Comparison of ENCODE assay signal across 25 cellular contexts in genomic region chr11:34510673-34511072, GRCh38. TPM values are rescaled to one million over a fixed set of nuclear protein-coding genes. Genes with fewer than 3 reads are reported as not detected.
DNase-seq lines count a peak whose midpoint lies in the region; ATAC-seq and TF ChIP-seq lines count a peak whose summit lies in the region.
"Had no signal": no experiment of that assay in that cellular context is flagged by ENCODE, and none has a peak within 500 bp of the region (broad histone marks: within the 10 kb centered on the region; RNA-seq: fewer than 3 reads in every experiment).

No MANE protein-coding gene starts in this region.

- CTCF ChIA-PET in activated CD4-positive, alpha-beta memory T cell treated with anti-CD3 and anti-CD28 coated beads for 36 hours (lab: Charles Lee) = no interaction called here

- no peaks in the 10 kb centered on the region for H3K9me3 Mint-ChIP-seq in dendritic cell treated with granulocyte-macrophage colony-stimulating factor and Interleukin-4, amounts not matched to agents 40 ng/mL and 50 ng/mL, for 4 days
- H3K9me3 Mint-ChIP-seq in endothelial cell (ENCODE audit: unreplicated experiment) (no peaks in the 10 kb centered on the region), type B pancreatic cell (no peaks in the 10 kb centered on the region)
- no peaks in the 10 kb centered on the region for H3K9me3 Mint-ChIP-seq in activated CD4-positive, alpha-beta memory T cell treated with anti-CD3 and anti-CD28 coated beads for 36 hours
- H3K9me3 Mint-ChIP-seq: CD14-positive monocyte; CD4-positive, alpha-beta memory T cell; CD4-positive, CD25-positive, alpha-beta regulatory T cell; CD8-positive, alpha-beta memory T cell had no signal

- intact Hi-C loops in dendritic cell treated with granulocyte-macrophage colony-stimulating factor and Interleukin-4, amounts not matched to agents 40 ng/mL and 50 ng/mL, for 4 days (cut with micrococcal nuclease) = loop anchor here (5.0 kb wide), 1 partner anchor 382 kb away; no protein-coding TSS in a partner anchor
- intact Hi-C loops in activated CD4-positive, alpha-beta memory T cell treated with anti-CD3 and anti-CD28 coated beads for 36 hours (cut with micrococcal nuclease) = loop anchor here (5.0 to 10.0 kb wide), 2 partner anchors 74 to 882 kb away; no protein-coding TSS in a partner anchor

- no peak overlapping the region for H3K4me3 Mint-ChIP-seq in dendritic cell treated with granulocyte-macrophage colony-stimulating factor and Interleukin-4, amounts not matched to agents 40 ng/mL and 50 ng/mL, for 4 days
- H3K4me3 Mint-ChIP-seq in endothelial cell (ENCODE audit: unreplicated experiment) (no peak overlapping the region), type B pancreatic cell (peak overlapping the region; percentile 36)
- no peak overlapping the region for H3K4me3 Mint-ChIP-seq in activated CD4-positive, alpha-beta memory T cell treated with anti-CD3 and anti-CD28 coated beads for 36 hours
- H3K4me3 Mint-ChIP-seq: CD14-positive monocyte; CD4-positive, alpha-beta memory T cell; CD4-positive, CD25-positive, alpha-beta regulatory T cell; CD8-positive, alpha-beta memory T cell had no signal

- POLR2A ChIA-PET in activated CD4-positive, alpha-beta memory T cell treated with anti-CD3 and anti-CD28 coated beads for 36 hours (lab: Charles Lee) = no interaction called here

- DNase-seq in endothelial cell (ENCODE audit: low spot score) = no peak
- no peak for DNase-seq in type B pancreatic cell (ENCODE audit: extremely low spot score, unreplicated experiment)
- DNase-seq in activated CD4-positive, alpha-beta memory T cell treated with anti-CD3 and anti-CD28 coated beads for 36 hours = no peak
- DNase-seq: 8988T; ACHN; BE2C; C1 segment of cervical spinal cord; CD4-positive, alpha-beta memory T cell; CD4-positive, CD25-positive, alpha-beta regulatory T cell; CD8-positive, alpha-beta memory T cell; COR-L47; DMS 273 treated with DMSO at 0.1 percent for 48 hours; DMS153; DMS53; DMS79; DND-41; EL; GDM1 had no signal

- H3K27me3 Mint-ChIP-seq in dendritic cell treated with granulocyte-macrophage colony-stimulating factor and Interleukin-4, amounts not matched to agents 40 ng/mL and 50 ng/mL, for 4 days = no peaks in the 10 kb centered on the region
- H3K27me3 Mint-ChIP-seq in endothelial cell (ENCODE audit: unreplicated experiment) (no peaks in the 10 kb centered on the region), type B pancreatic cell (no peaks in the 10 kb centered on the region)
- H3K27me3 Mint-ChIP-seq in activated CD4-positive, alpha-beta memory T cell treated with anti-CD3 and anti-CD28 coated beads for 36 hours = no peaks in the 10 kb centered on the region
- H3K27me3 Mint-ChIP-seq: CD4-positive, alpha-beta memory T cell; CD4-positive, CD25-positive, alpha-beta regulatory T cell had no signal

- no peak for ATAC-seq in HG02610 (IDR thresholded peaks at IDR 0.05; ENCODE audit: unreplicated experiment)
- ATAC-seq: GM12878 had no signal

- H3K4me1 Mint-ChIP-seq in dendritic cell treated with granulocyte-macrophage colony-stimulating factor and Interleukin-4, amounts not matched to agents 40 ng/mL and 50 ng/mL, for 4 days (ENCODE audit: low read depth) = peaks cover 67% of the 10 kb centered on the region
- H3K4me1 Mint-ChIP-seq in endothelial cell (ENCODE audit: unreplicated experiment) (no peaks in the 10 kb centered on the region), type B pancreatic cell (ENCODE audit: unreplicated experiment) (peaks cover 41% of the 10 kb centered on the region)
- H3K4me1 Mint-ChIP-seq in activated CD4-positive, alpha-beta memory T cell treated with anti-CD3 and anti-CD28 coated beads for 36 hours (ENCODE audit: low read depth) = no peaks in the 10 kb centered on the region
- H3K4me1 Mint-ChIP-seq: CD4-positive, CD25-positive, alpha-beta regulatory T cell; CD8-positive, alpha-beta memory T cell had no signal

- H3K27ac Mint-ChIP-seq in dendritic cell treated with granulocyte-macrophage colony-stimulating factor and Interleukin-4, amounts not matched to agents 40 ng/mL and 50 ng/mL, for 4 days = peak overlapping the region; percentile 55
- peak overlapping the region; percentile 26 for H3K27ac Mint-ChIP-seq in endothelial cell (ENCODE audit: unreplicated experiment)
- H3K27ac Mint-ChIP-seq in type B pancreatic cell = no peak overlapping the region
- H3K27ac Mint-ChIP-seq in activated CD4-positive, alpha-beta memory T cell treated with anti-CD3 and anti-CD28 coated beads for 36 hours = no peak overlapping the region
- H3K27ac Mint-ChIP-seq: CD4-positive, alpha-beta memory T cell; CD4-positive, CD25-positive, alpha-beta regulatory T cell; CD8-positive, alpha-beta memory T cell had no signal

- no peaks in the 10 kb centered on the region for H3K36me3 Mint-ChIP-seq in dendritic cell treated with granulocyte-macrophage colony-stimulating factor and Interleukin-4, amounts not matched to agents 40 ng/mL and 50 ng/mL, for 4 days (ENCODE audit: low read depth)
- H3K36me3 Mint-ChIP-seq in endothelial cell (ENCODE audit: low read depth, unreplicated experiment) (no peaks in the 10 kb centered on the region), type B pancreatic cell (no peaks in the 10 kb centered on the region)
- H3K36me3 Mint-ChIP-seq in activated CD4-positive, alpha-beta memory T cell treated with anti-CD3 and anti-CD28 coated beads for 36 hours = no peaks in the 10 kb centered on the region
- H3K36me3 Mint-ChIP-seq: CD14-positive monocyte; CD4-positive, alpha-beta memory T cell; CD4-positive, CD25-positive, alpha-beta regulatory T cell; CD8-positive, alpha-beta memory T cell had no signal

- no peak for TF ChIP-seq CTCF in endothelial cell (IDR thresholded peaks at IDR 0.05; ENCODE audit: unreplicated experiment)
- TF ChIP-seq CTCF in type B pancreatic cell (conservative IDR thresholded peaks at IDR 0.05) = no peak

RNA-seq across cellular contexts. Expression of gene ELF5, which starts 2.9 kb away (rescaled TPM):
- not detected for total RNA-seq in endothelial cell (ENCODE audit: unreplicated experiment)
- 19.3 and 43.1 TPM in 2 replicates for total RNA-seq in type B pancreatic cell (ENCODE audit: low replicate concordance)
- total RNA-seq in activated CD4-positive, alpha-beta memory T cell treated with anti-CD3 and anti-CD28 coated beads for 36 hours = not detected
- total RNA-seq: A673; CD4-positive, alpha-beta memory T cell; CD4-positive, CD25-positive, alpha-beta regulatory T cell; CD8-positive, alpha-beta memory T cell; Daoy; G401; GM12878 had no signal

Comparison
In these comparisons a context has a peak if more than half of its experiments do, and no peak if none do; other contexts are left out.
1. H3K27ac Mint-ChIP-seq: peak in dendritic cell treated with granulocyte-macrophage colony-stimulating factor and Interleukin-4, amounts not matched to agents 40 ng/mL and 50 ng/mL, for 4 days (single experiment) and endothelial cell (single experiment); none in type B pancreatic cell (single experiment) and activated CD4-positive, alpha-beta memory T cell treated with anti-CD3 and anti-CD28 coated beads for 36 hours (single experiment).
2. RNA of gene ELF5, which starts 2.9 kb away (total RNA-seq): 19.3 to 43.1 TPM in type B pancreatic cell; not detected in endothelial cell (single experiment) and not detected in activated CD4-positive, alpha-beta memory T cell treated with anti-CD3 and anti-CD28 coated beads for 36 hours; every median in the first group is over 10 times any median in the second.